Comparison of ENCODE assay signal across 28 cellular contexts in the genomic region with DNA sequence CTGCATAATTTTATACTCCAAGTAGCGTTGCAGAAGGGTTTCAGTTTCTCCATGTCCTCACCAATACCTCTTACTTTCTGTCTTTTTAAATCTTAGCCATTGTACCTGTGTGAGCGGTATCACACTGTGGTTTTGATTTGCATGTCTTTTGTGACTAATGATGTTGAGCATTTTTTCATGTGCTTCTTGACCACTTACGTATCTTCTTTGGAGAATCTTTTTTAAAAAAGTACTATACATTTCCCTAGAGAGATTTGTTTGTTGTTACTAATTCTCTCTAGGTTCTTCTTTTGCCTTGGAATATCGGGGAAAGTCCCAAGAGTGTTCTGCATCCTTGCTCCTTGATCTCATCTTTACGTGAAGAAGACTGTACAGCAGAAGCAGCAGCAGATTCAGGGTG.
DNase-seq lines count a peak whose midpoint lies in the region; ATAC-seq and TF ChIP-seq lines count a peak whose summit lies in the region.
"Had no signal": no experiment of that assay in that cellular context is flagged by ENCODE, and none has a peak within 500 bp of the region (broad histone marks: within the 10 kb centered on the region; RNA-seq: fewer than 3 reads in every experiment).

No MANE protein-coding gene starts in this region.

- H2BK12ac ChIP-seq in mesenchymal stem cell (ENCODE audit: low read length in 2 of 2): no peak overlapping the region

- ATAC-seq in GM18499 (IDR thresholded peaks at IDR 0.05; ENCODE audit: insufficient read depth, unreplicated experiment) (peak; percentile 65), GM19035 (IDR thresholded peaks at IDR 0.05; ENCODE audit: unreplicated experiment) (peak; percentile 58), HG02571 (IDR thresholded peaks at IDR 0.05; ENCODE audit: unreplicated experiment) (peak; percentile 59), HG03521 (IDR thresholded peaks at IDR 0.05; ENCODE audit: unreplicated experiment) (peak; percentile 64), HG03097 (IDR thresholded peaks at IDR 0.05; ENCODE audit: low FRiP score, unreplicated experiment) (no peak)
- ATAC-seq: activated T-cell treated with anti-CD3 and anti-CD28 coated beads, Interleukin-2, amount 50 U/mL, for 72 hours; effector memory CD8-positive, alpha-beta T cell; HepG2; lower lobe of right lung; mucosa of descending colon; Panc1; T-helper 17 cell had no signal

- DNase-seq in vagina (ENCODE audit: extremely low spot score in 2 of 2) (no peak), mesenchymal stem cell (no peak)
- no peak for DNase-seq in activated CD8-positive, alpha-beta memory T cell treated with anti-CD3 and anti-CD28 coated beads for 24 hours
- DNase-seq: activated CD4-positive, alpha-beta T cell treated with anti-CD3 and anti-CD28 coated beads, Interleukin-2, amount 50 U/mL, for 48 hours; activated CD4-positive, CD25-positive, alpha-beta regulatory T cell; activated T-cell treated with anti-CD3 and anti-CD28 coated beads, Interleukin-2, amount 50 U/mL, for 72 hours; cortex of kidney; effector memory CD8-positive, alpha-beta T cell; H7; hypothalamus; Kasumi-1; lower lobe of right lung; mucosa of descending colon; NCI-H1417 treated with DMSO at 0.1 percent for 48 hours; NCI-H2081 treated with DMSO at 0.1 percent for 48 hours; NCI-H226; NCI-H69; Right ventricle myocardium superior; stimulated activated CD4-positive, alpha-beta T cell treated with anti-CD3 and anti-CD28 coated beads, Interleukin-4, amount 100 ng/mL, for 24 hours; T-helper 17 cell; tibial artery had no signal

- H3K27ac ChIP-seq in vagina (no peak overlapping the region), mesenchymal stem cell (ENCODE audit: low read length, poor library complexity, severe bottlenecking) (no peak overlapping the region)
- H3K27ac ChIP-seq: lower lobe of right lung, tibial artery had no signal

- H3K9ac ChIP-seq in mesenchymal stem cell (ENCODE audit: low read length): no peak overlapping the region

- no peak overlapping the region for H3K4me3 ChIP-seq in vagina
- no peak overlapping the region for H3K4me3 ChIP-seq in mesenchymal stem cell (ENCODE audit: insufficient read depth in 1 of 2, low read depth in 1 of 2, low read length in 2 of 2)
- H3K4me3 ChIP-seq: lower lobe of right lung, mucosa of descending colon, tibial artery had no signal

- H3K14ac ChIP-seq in mesenchymal stem cell (ENCODE audit: low read length in 2 of 2): no peak overlapping the region

- H2BK120ac ChIP-seq in mesenchymal stem cell (ENCODE audit: low read depth, low read length): no peak overlapping the region

- no peaks in the 10 kb centered on the region for H3K79me1 ChIP-seq in mesenchymal stem cell (replicated peaks; ENCODE audit: low read length, poor library complexity, severe bottlenecking)

- no peak overlapping the region for H3K4me2 ChIP-seq in mesenchymal stem cell (ENCODE audit: low read length, poor library complexity, severe bottlenecking)

- intact Hi-C loops in vagina (cut with DNase I): no loop called here

- H2AK5ac ChIP-seq in mesenchymal stem cell (ENCODE audit: low read length, severe bottlenecking): no peak overlapping the region

- no peak overlapping the region for H3K23ac ChIP-seq in mesenchymal stem cell (ENCODE audit: low read length in 2 of 2)

- no peak for TF ChIP-seq POLR2A in vagina (IDR thresholded peaks at IDR 0.05)

- no peak overlapping the region for H4K8ac ChIP-seq in mesenchymal stem cell (ENCODE audit: low read length)

- H2BK5ac ChIP-seq in mesenchymal stem cell (ENCODE audit: low read depth, low read length, poor library complexity, severe bottlenecking): no peak overlapping the region

- no peak overlapping the region for H4K91ac ChIP-seq in mesenchymal stem cell (ENCODE audit: low read length)

- H3K4me1 ChIP-seq in vagina: no peaks in the 10 kb centered on the region
- H3K4me1 ChIP-seq in mesenchymal stem cell (ENCODE audit: control insufficient read depth, insufficient read depth, low read depth, low read length): no peaks in the 10 kb centered on the region
- H3K4me1 ChIP-seq: lower lobe of right lung, tibial artery had no signal

- H2AFZ ChIP-seq in mesenchymal stem cell (ENCODE audit: low read depth, low read length): no peak overlapping the region

- H3K36me3 ChIP-seq in vagina: peaks cover 0 to 4% of the 10 kb centered on the region in 2 donors
- H3K36me3 ChIP-seq in mesenchymal stem cell (ENCODE audit: control insufficient read depth in 1 of 2, insufficient read depth in 2 of 2, low read depth in 1 of 2, low read length in 2 of 2): peaks cover 0 to 6% of the 10 kb centered on the region in 2 experiments
- H3K36me3 ChIP-seq: lower lobe of right lung had no signal

- H3K9me3 ChIP-seq in vagina (no peaks in the 10 kb centered on the region), mesenchymal stem cell (ENCODE audit: control insufficient read depth, low read length) (no peaks in the 10 kb centered on the region)
- H3K9me3 ChIP-seq: lower lobe of right lung, mucosa of descending colon, tibial artery had no signal

- H3K27me3 ChIP-seq in vagina (no peaks in the 10 kb centered on the region), mesenchymal stem cell (ENCODE audit: control insufficient read depth in 1 of 2, insufficient read depth in 1 of 2, low read length in 2 of 2) (no peaks in the 10 kb centered on the region)
- H3K27me3 ChIP-seq: tibial artery had no signal

- no peak for TF ChIP-seq CTCF in vagina (IDR thresholded peaks at IDR 0.05)

- no peak overlapping the region for H3K4ac ChIP-seq in mesenchymal stem cell (ENCODE audit: low read depth in 1 of 2, low read length in 2 of 2)

- H3K18ac ChIP-seq in mesenchymal stem cell (ENCODE audit: low read depth in 1 of 2, low read length in 2 of 2): no peak overlapping the region

- WGBS in mesenchymal stem cell: 94% methylated on average over 3 of the region's 5 CpGs

- H2BK15ac ChIP-seq in mesenchymal stem cell (ENCODE audit: low read depth, poor library complexity, severe bottlenecking): no peak overlapping the region
